16 cellular contexts compared by ENCODE assay signal in the genomic region with DNA sequence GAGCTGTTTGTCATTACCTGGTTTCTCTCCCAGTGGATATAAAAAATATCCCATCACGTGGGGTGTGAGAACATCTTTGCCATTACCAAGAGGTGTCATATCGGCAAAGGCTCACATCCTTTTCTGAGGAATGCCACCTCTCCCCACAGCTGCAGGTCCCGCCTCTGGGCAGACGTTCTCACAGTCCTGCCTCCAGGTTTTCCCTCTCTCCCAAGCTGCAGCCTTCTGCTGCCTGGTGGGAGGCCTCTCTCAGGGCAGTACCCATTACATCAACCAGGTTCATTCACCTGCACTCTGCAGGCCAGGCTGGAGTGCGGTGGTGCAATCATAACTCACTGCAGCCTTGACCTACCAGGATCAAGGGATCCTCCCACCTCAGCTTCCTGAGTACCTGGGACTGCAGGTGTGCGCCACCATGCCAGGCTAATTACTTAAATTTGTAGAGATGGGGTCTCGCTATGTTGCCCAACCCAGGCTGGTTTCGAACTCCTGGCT. TPM values are rescaled to one million over a fixed set of nuclear protein-coding genes. Genes with fewer than 3 reads are reported as not detected.
DNase-seq lines count a peak whose midpoint lies in the region; ATAC-seq and TF ChIP-seq lines count a peak whose summit lies in the region.
"Had no signal": no experiment of that assay in that cellular context is flagged by ENCODE, and none has a peak within 500 bp of the region (broad histone marks: within the 10 kb centered on the region; RNA-seq: fewer than 3 reads in every experiment).

No MANE protein-coding gene starts in this region.

- ATAC-seq in HCT116 (peak; percentile 73), activated B cell treated with CpG ODN at 0.5 μM for 24 hours (ENCODE audit: low read depth) (no peak), GM21367 (IDR thresholded peaks at IDR 0.05; ENCODE audit: unreplicated experiment) (no peak), HG03135 (IDR thresholded peaks at IDR 0.05; ENCODE audit: unreplicated experiment) (no peak), HG03469 (IDR thresholded peaks at IDR 0.05; ENCODE audit: unreplicated experiment) (no peak)
- ATAC-seq: heart right ventricle, left ventricle myocardium superior had no signal

- H3K9me2 ChIP-seq in HCT116 (ENCODE audit: insufficient read depth) = no peaks in the 10 kb centered on the region

- peaks cover 0 to 6% of the 10 kb centered on the region in 2 experiments; a peak in 1 of 4 replicates for H3K9me3 ChIP-seq in HCT116 (ENCODE audit: control insufficient read depth in 1 of 2, insufficient read depth in 1 of 2, low read depth in 1 of 2, low read length in 2 of 2)

- no peaks in the 10 kb centered on the region for H4K20me1 ChIP-seq in HCT116 (ENCODE audit: insufficient read depth)

- H3K27ac Mint-ChIP-seq in activated B cell treated with CpG ODN at 0.5 μM for 24 hours = peak overlapping the region; percentile 30
- H3K27ac Mint-ChIP-seq: activated CD4-positive, alpha-beta T cell treated with anti-CD3 and anti-CD28 coated beads, Interleukin-2, amount 10 ng/mL, durations not matched to agents 24 days and 14 days had no signal

- no peak for TF ChIP-seq CTCF in HCT116 (IDR thresholded peaks at IDR 0.05 in 2 of 3, conservative IDR thresholded peaks at IDR 0.05 in 1 of 3; ENCODE audit: borderline replicate concordance in 1 of 3, insufficient read depth in 1 of 3, low read depth in 2 of 3, low read length in 2 of 3)
- no peak for TF ChIP-seq CTCF in activated B cell treated with CpG ODN at 0.5 μM for 24 hours (IDR thresholded peaks at IDR 0.05)

- no TSS peak for BruUV-seq in HCT116 (replicated peaks; lab: Mats Ljungman, UMichigan)

- H3K27me3 Mint-ChIP-seq in activated B cell treated with CpG ODN at 0.5 μM for 24 hours = peaks cover 6% of the 10 kb centered on the region

- H3K9me3 Mint-ChIP-seq in activated B cell treated with CpG ODN at 0.5 μM for 24 hours = no peaks in the 10 kb centered on the region

- intact Hi-C loops in HCT116 (cut with micrococcal nuclease) = loop anchor here (10.0 kb wide), 2 partner anchors 278 to 698 kb away; a partner anchor contains a TSS
- intact Hi-C loops in activated B cell treated with CpG ODN at 0.5 μM for 24 hours (cut with micrococcal nuclease) = loop anchor here (1.0 kb wide), 2 partner anchors 34 to 190 kb away; no protein-coding TSS in a partner anchor

- in situ Hi-C loops in Caki2 (cut with HindIII; ENCODE audit: low pct_unique_long_range_greater_than_20kb, low sequenced_read_pairs) = no loop called here

- RAD21 ChIA-PET in HCT116 (lab: Charles Lee; ENCODE audit: low non-redundant PET in 1 of 2, low total read pairs in 2 of 2, uncharacterized antibody in 2 of 2, unreplicated experiment in 2 of 2) = no interaction called here

- no peaks in the 10 kb centered on the region for H3K36me3 Mint-ChIP-seq in activated B cell treated with CpG ODN at 0.5 μM for 24 hours (ENCODE audit: low read depth)

- H2AFZ ChIP-seq in HCT116 (ENCODE audit: low read depth, low read length, poor library complexity, severe bottlenecking) = peak overlapping the region; percentile 88

- peaks cover 61% of the 10 kb centered on the region for H3K4me1 Mint-ChIP-seq in activated B cell treated with CpG ODN at 0.5 μM for 24 hours

- no peak overlapping the region for H3K4me3 ChIP-seq in HCT116 (replicated peaks in 1 of 2; ENCODE audit: low read depth in 1 of 2, low read length in 2 of 2)
- H3K4me3 ChIP-seq: heart right ventricle had no signal

- no peaks in the 10 kb centered on the region for H3K36me3 ChIP-seq in HCT116 (ENCODE audit: control insufficient read depth in 1 of 2, insufficient read depth in 2 of 2, low read length in 2 of 2)
- H3K36me3 ChIP-seq: heart right ventricle had no signal

- no peak overlapping the region for H3K27ac ChIP-seq in HCT116 (ENCODE audit: low read depth, low read length)
- H3K27ac ChIP-seq: heart right ventricle had no signal

- no peak overlapping the region for H3K4me3 Mint-ChIP-seq in activated B cell treated with CpG ODN at 0.5 μM for 24 hours
- H3K4me3 Mint-ChIP-seq: activated CD4-positive, alpha-beta T cell treated with anti-CD3 and anti-CD28 coated beads, Interleukin-2, amount 10 ng/mL, durations not matched to agents 24 days and 14 days; activated T-cell treated with anti-CD3 and anti-CD28 coated beads, Interleukin-2, amount 50 U/mL, for 4 hours had no signal

- POLR2A ChIA-PET in HCT116 (lab: Charles Lee) = no interaction called here
- POLR2A ChIA-PET in activated B cell treated with CpG ODN at 0.5 μM for 24 hours (lab: Charles Lee) = interaction anchor here (0.6 to 1.2 kb wide), 4 partner anchors 15 to 47 kb away, joined by 3 to 14 read pairs (median 6); no protein-coding TSS in a partner anchor

- TF ChIP-seq RAD21 in HCT116 (IDR thresholded peaks at IDR 0.05; ENCODE audit: low read depth) = no peak

- no peaks in the 10 kb centered on the region for H3K79me2 ChIP-seq in HCT116 (ENCODE audit: insufficient read depth, low read length)

- TF ChIP-seq POLR2A in HCT116 (IDR thresholded peaks at IDR 0.05; ENCODE audit: borderline replicate concordance, extremely low read depth, insufficient read depth, insufficient read length) = no peak

- peak; percentile 51 for DNase-seq in Caki2 (ENCODE audit: low read depth)
- DNase-seq in HCT116 (ENCODE audit: low read depth, low spot score) = peak; percentile 24
- no peak for DNase-seq in activated B cell treated with CpG ODN at 0.5 μM for 24 hours
- peak; percentile 76 for DNase-seq in kidney tubule cell (ENCODE audit: low spot score)
- DNase-seq in DMS153 (lab: John Stamatoyannopoulos, UW) = no peak
- DNase-seq: heart right ventricle, left ventricle myocardium superior, NCI-H1105 treated with DMSO at 0.1 percent for 48 hours, NCI-H748 treated with DMSO at 0.1 percent for 48 hours, Right ventricle myocardium superior, T1000 had no signal

- H3K27me3 ChIP-seq in HCT116 (ENCODE audit: insufficient read depth, low read length) = no peaks in the 10 kb centered on the region
- H3K27me3 ChIP-seq: heart right ventricle had no signal

- CTCF ChIA-PET in HCT116 (lab: Charles Lee) = interaction anchor here (0.6 kb wide), 1 partner anchor 694 kb away, joined by 4 read pairs; no protein-coding TSS in a partner anchor
- CTCF ChIA-PET in activated B cell treated with CpG ODN at 0.5 μM for 24 hours (lab: Charles Lee) = interaction anchor here (0.8 to 11.2 kb wide), 4 partner anchors 34 to 190 kb away, joined by 3 to 338 read pairs (median 8); a partner anchor contains a TSS

- peak overlapping the region; percentile 69 for H3K4me2 ChIP-seq in HCT116 (ENCODE audit: low read length)

- H3K9ac ChIP-seq in HCT116 (ENCODE audit: low read length) = no peak overlapping the region

- peaks cover 15 to 22% of the 10 kb centered on the region in 2 experiments for H3K4me1 ChIP-seq in HCT116 (ENCODE audit: control insufficient read depth in 1 of 2, insufficient read depth in 2 of 2, low read length in 2 of 2)

TF ChIP-seq in HCT116, 20 proteins besides CTCF, POLR2A, EP300 and RAD21 (continues in another document):
- TF ChIP-seq CBX3 (IDR thresholded peaks at IDR 0.05; ENCODE audit: low read depth) = no peak
- TF ChIP-seq TCF7L2 (IDR thresholded peaks at IDR 0.05; ENCODE audit: borderline replicate concordance, extremely low read depth, insufficient read depth, insufficient read length) = no peak
- no peak for TF ChIP-seq ELF1 (IDR thresholded peaks at IDR 0.05; ENCODE audit: borderline replicate concordance, low read depth)
- no peak for TF ChIP-seq ZNF274 (IDR thresholded peaks at IDR 0.05; ENCODE audit: low read depth, low read length)
- no peak for TF ChIP-seq SRF (IDR thresholded peaks at IDR 0.05; ENCODE audit: low read depth)
- no peak for TF ChIP-seq CEBPB (IDR thresholded peaks at IDR 0.05; ENCODE audit: low read depth)
- TF ChIP-seq, protein P1, sequence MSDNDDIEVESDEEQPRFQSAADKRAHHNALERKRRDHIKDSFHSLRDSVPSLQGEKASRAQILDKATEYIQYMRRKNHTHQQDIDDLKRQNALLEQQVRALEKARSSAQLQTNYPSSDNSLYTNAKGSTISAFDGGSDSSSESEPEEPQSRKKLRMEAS (IDR thresholded peaks at IDR 0.05) = no peak
- no peak for TF ChIP-seq EZH2 (IDR thresholded peaks at IDR 0.05)
- no peak for TF ChIP-seq EGR1 (IDR thresholded peaks at IDR 0.05; ENCODE audit: low read depth)

RNA-seq across cellular contexts. Expression of a gene that starts 15.0 kb away (rescaled TPM):
- total RNA-seq in Caki2 (2014; rRNA removed; shearing (Covaris generic); ENCODE audit: low replicate concordance) = not detected in 2 replicates
- not detected for total RNA-seq in HCT116 (2021; ENCODE audit: unreplicated experiment)
- polyA plus RNA-seq in HCT116 (2012) = not detected in 2 replicates
- not detected in 2 replicates for total RNA-seq in activated B cell treated with CpG ODN at 0.5 μM for 24 hours

RNA-seq across cellular contexts. Expression of a gene that starts 20.9 kb away (rescaled TPM):
- not detected in 2 replicates for total RNA-seq in Caki2 (2014; rRNA removed; shearing (Covaris generic); ENCODE audit: low replicate concordance)
- total RNA-seq in HCT116 (2021; ENCODE audit: unreplicated experiment) (1.2 TPM), activated B cell treated with CpG ODN at 0.5 μM for 24 hours (1.8 and 2.0 TPM in 2 replicates)
- polyA plus RNA-seq in HCT116 (2012) = 0.16 and 0.26 TPM in 2 replicates

RNA-seq across cellular contexts. Expression of a gene that starts 50.4 kb away (rescaled TPM):
- total RNA-seq in Caki2 (2014; rRNA removed; shearing (Covaris generic); ENCODE audit: low replicate concordance) = 84.4 and 130 TPM in 2 replicates
- total RNA-seq in HCT116 (2021; ENCODE audit: unreplicated experiment) (89.6 TPM), activated B cell treated with CpG ODN at 0.5 μM for 24 hours (114 and 117 TPM in 2 replicates)
- polyA plus RNA-seq in HCT116 (2012) = 71.6 and 78.4 TPM in 2 replicates

RNA-seq across cellular contexts. Expression of a gene that starts 51.9 kb away (rescaled TPM):
- total RNA-seq in Caki2 (2014; rRNA removed; shearing (Covaris generic); ENCODE audit: low replicate concordance) = 19.5 and 26.7 TPM in 2 replicates
- total RNA-seq in HCT116 (2021; ENCODE audit: unreplicated experiment) (76.1 TPM), activated B cell treated with CpG ODN at 0.5 μM for 24 hours (88.4 and 107 TPM in 2 replicates)
- polyA plus RNA-seq in HCT116 (2012) = 44.1 and 48.3 TPM in 2 replicates

Comparison
In these comparisons a context has a peak if more than half of its experiments do, and no peak if none do; other contexts are left out.
1. DNase-seq: peak in Caki2 (single experiment), HCT116 (single experiment) and kidney tubule cell (single experiment); none in activated B cell treated with CpG ODN at 0.5 μM for 24 hours (single experiment) and DMS153 (single experiment).